In genomic region chr9:121652037-121652837, GRCh38 we compare ENCODE assay signal across 8 cellular contexts. TPM values are rescaled to one million over a fixed set of nuclear protein-coding genes. Genes with fewer than 3 reads are reported as not detected.
DNase-seq lines count a peak whose midpoint lies in the region; ATAC-seq and TF ChIP-seq lines count a peak whose summit lies in the region.

No MANE protein-coding gene starts in this region.

- H3K27ac Mint-ChIP-seq in stimulated activated naive B cell treated with anti-CD40 and anti-IgM and Interleukin-4, amounts not matched to agents 10 μg/mL and 1 μg/mL and 100 μg/mL, for 72 hours = no peak overlapping the region

- ATAC-seq in stimulated activated naive B cell treated with anti-CD40 and anti-IgM and Interleukin-4, amounts not matched to agents 10 μg/mL and 1 μg/mL and 100 μg/mL, for 72 hours (replicated peaks) = no peak
- ATAC-seq in GM19035 (IDR thresholded peaks at IDR 0.05; ENCODE audit: unreplicated experiment) = no peak

- intact Hi-C loops in ascending aorta (cut with DNase I) = loop anchor here (2.0 to 5.0 kb wide), 2 partner anchors 53 to 85 kb away; no protein-coding TSS in a partner anchor

- peaks cover 15 to 17% of the 10 kb centered on the region in 2 donors for H3K4me1 ChIP-seq in ascending aorta
- peaks cover 14% of the 10 kb centered on the region for H3K4me1 ChIP-seq in iPS-20b (ENCODE audit: insufficient read depth, low read length)

- no peaks in the 10 kb centered on the region for H3K36me3 ChIP-seq in ascending aorta
- no peaks in the 10 kb centered on the region for H3K36me3 ChIP-seq in iPS-20b (ENCODE audit: insufficient read depth, low read depth, low read length)

- no peaks in the 10 kb centered on the region for H3K36me3 Mint-ChIP-seq in stimulated activated naive B cell treated with anti-CD40 and anti-IgM and Interleukin-4, amounts not matched to agents 10 μg/mL and 1 μg/mL and 100 μg/mL, for 72 hours

- peaks cover 73 to 82% of the 10 kb centered on the region in 2 donors for H3K27me3 Mint-ChIP-seq in stimulated activated naive B cell treated with anti-CD40 and anti-IgM and Interleukin-4, amounts not matched to agents 10 μg/mL and 1 μg/mL and 100 μg/mL, for 72 hours

- no peak for TF ChIP-seq RAD21 in Ishikawa (IDR thresholded peaks at IDR 0.05; ENCODE audit: low read depth)

- TF ChIP-seq EP300 in Ishikawa (IDR thresholded peaks at IDR 0.05; ENCODE audit: borderline replicate concordance) = no peak

- H3K4me1 Mint-ChIP-seq in stimulated activated naive B cell treated with anti-CD40 and anti-IgM and Interleukin-4, amounts not matched to agents 10 μg/mL and 1 μg/mL and 100 μg/mL, for 72 hours = peaks cover 14 to 22% of the 10 kb centered on the region in 2 donors

- H3K4me3 ChIP-seq in ascending aorta (peak overlapping the region; percentile 73 to 88), iPS-20b (ENCODE audit: low read length) (peak overlapping the region; percentile 83)

- no peak for TF ChIP-seq CTCF in ascending aorta (IDR thresholded peaks at IDR 0.05)

- H3K9me3 ChIP-seq in ascending aorta = no peaks in the 10 kb centered on the region
- no peaks in the 10 kb centered on the region for H3K9me3 ChIP-seq in iPS-20b (ENCODE audit: insufficient read depth, low read depth, low read length)

- H3K27ac ChIP-seq in ascending aorta (peak overlapping the region in 1 of 2 donors; percentile 20), iPS-20b (ENCODE audit: low read length) (no peak overlapping the region)

- DNase-seq in ascending aorta (ENCODE audit: low spot score in 2 of 2) (no peak), GF-D8 (lab: John Stamatoyannopoulos, UW) (no peak), epidermal melanocyte (ENCODE audit: insufficient read length, low spot score) (no peak), GOT3 (lab: John Stamatoyannopoulos, UW) (no peak)
- DNase-seq in stimulated activated naive B cell treated with anti-CD40 and anti-IgM and Interleukin-4, amounts not matched to agents 10 μg/mL and 1 μg/mL and 100 μg/mL, for 72 hours = no peak

- peak overlapping the region; percentile 76; the same call in 1 of the 2 replicates for H3K9ac ChIP-seq in iPS-20b (ENCODE audit: low read depth, low read length)

- H3K9me3 Mint-ChIP-seq in stimulated activated naive B cell treated with anti-CD40 and anti-IgM and Interleukin-4, amounts not matched to agents 10 μg/mL and 1 μg/mL and 100 μg/mL, for 72 hours = no peaks in the 10 kb centered on the region

- peak overlapping the region; percentile 70 to 76 for H3K4me3 Mint-ChIP-seq in stimulated activated naive B cell treated with anti-CD40 and anti-IgM and Interleukin-4, amounts not matched to agents 10 μg/mL and 1 μg/mL and 100 μg/mL, for 72 hours

- H3K27me3 ChIP-seq in ascending aorta = no peaks in the 10 kb centered on the region
- peaks cover 24% of the 10 kb centered on the region for H3K27me3 ChIP-seq in iPS-20b (ENCODE audit: insufficient read depth, low read length)

TF ChIP-seq in Ishikawa, 13 proteins besides CTCF, POLR2A, EP300 and RAD21:
- TF ChIP-seq NFIC (IDR thresholded peaks at IDR 0.05) (peak; percentile 68; the same call in 1 of the 2 replicates), TEAD4 (IDR thresholded peaks at IDR 0.05) (peak; percentile 64), CEBPB (IDR thresholded peaks at IDR 0.05) (no peak), TCF12 (IDR thresholded peaks at IDR 0.05; ENCODE audit: low read depth) (peak; percentile 51)

RNA-seq across cellular contexts. Expression of gene DAB2IP, which starts 0.8 kb away (rescaled TPM):
- 71.6 TPM for total RNA-seq in ascending aorta
